26 cellular contexts compared by ENCODE assay signal in the genomic region with DNA sequence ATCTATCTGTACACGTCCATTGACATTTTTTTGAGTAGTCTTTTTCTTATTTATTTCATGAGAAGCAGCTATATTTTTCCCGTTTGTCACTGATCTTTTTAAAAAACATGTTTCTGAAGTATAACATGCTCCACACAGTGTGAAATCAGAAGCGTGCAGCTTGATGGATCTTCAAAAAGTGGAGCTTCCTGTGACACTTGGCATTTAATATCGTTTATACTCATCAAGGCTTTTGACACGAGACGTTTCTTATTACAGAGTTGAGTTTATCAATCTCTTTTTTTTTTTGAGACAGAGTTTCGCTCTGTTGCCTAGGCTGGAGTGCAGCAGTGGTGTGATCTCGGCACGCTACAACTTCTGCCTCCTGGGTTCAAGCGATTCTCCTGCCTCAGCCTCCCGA. TPM values are rescaled to one million over a fixed set of nuclear protein-coding genes. Genes with fewer than 3 reads are reported as not detected.
DNase-seq lines count a peak whose midpoint lies in the region; ATAC-seq and TF ChIP-seq lines count a peak whose summit lies in the region.
"Had no signal": no experiment of that assay in that cellular context is flagged by ENCODE, and none has a peak within 500 bp of the region (broad histone marks: within the 10 kb centered on the region; RNA-seq: fewer than 3 reads in every experiment).

No MANE protein-coding gene starts in this region.

- no TSS peak for BruUV-seq in OCI-LY7 (replicated peaks; lab: Mats Ljungman, UMichigan)

- H3K9me3 ChIP-seq in OCI-LY7 (ENCODE audit: low read length), result no peaks in the 10 kb centered on the region
- H3K9me3 ChIP-seq: right atrium auricular region, SJSA1, testis, vagina had no signal

- H3K27me3 Mint-ChIP-seq in natural killer cell treated with Interleukin-12 subunit alpha and Interleukin-12 subunit beta and Interleukin-15 and Interleukin-18, amount 100 ng/mL, for 72 hours, result peaks cover 0 to 2% of the 10 kb centered on the region in 2 donors
- no peaks in the 10 kb centered on the region for H3K27me3 Mint-ChIP-seq in natural killer cell (ENCODE audit: low read depth in 2 of 2)
- H3K27me3 Mint-ChIP-seq in T-helper 1 cell treated with Interleukin-12 subunit alpha and Interleukin-12 subunit beta and Interleukin-4 antibody, amounts not matched to agents 30 μg/mL and 1 μg/mL, for 36 hours (ENCODE audit: low read depth), result no peaks in the 10 kb centered on the region
- no peaks in the 10 kb centered on the region for H3K27me3 Mint-ChIP-seq in stimulated activated naive CD8-positive, alpha-beta T cell treated with anti-CD3 and anti-CD28 coated beads, Interleukin-15, Interleukin-2, amounts not matched to agents 100 ng/mL and 50 ng/mL, for 24 hours

- TF ChIP-seq CTCF in natural killer cell (IDR thresholded peaks at IDR 0.05) (no peak), GM13977 (IDR thresholded peaks at IDR 0.05; ENCODE audit: extremely low read depth, insufficient read depth, missing control alignments) (no peak), OCI-LY7 (conservative IDR thresholded peaks at IDR 0.05; ENCODE audit: low read length) (no peak)

- H3K27ac ChIP-seq in OCI-LY7 (ENCODE audit: low read depth, low read length, poor library complexity, severe bottlenecking), result no peak overlapping the region
- H3K27ac ChIP-seq: dorsolateral prefrontal cortex, hepatocyte, neural progenitor cell, parathyroid adenoma, right atrium auricular region, testis, vagina had no signal

- H3K4me3 Mint-ChIP-seq in natural killer cell treated with Interleukin-12 subunit alpha and Interleukin-12 subunit beta and Interleukin-15 and Interleukin-18, amount 100 ng/mL, for 72 hours, result peak overlapping the region; percentile 73
- H3K4me3 Mint-ChIP-seq in natural killer cell, result no peak overlapping the region
- H3K4me3 Mint-ChIP-seq in T-helper 1 cell treated with Interleukin-12 subunit alpha and Interleukin-12 subunit beta and Interleukin-4 antibody, amounts not matched to agents 30 μg/mL and 1 μg/mL, for 36 hours, result peak overlapping the region; percentile 44
- H3K4me3 Mint-ChIP-seq in stimulated activated naive CD8-positive, alpha-beta T cell treated with anti-CD3 and anti-CD28 coated beads, Interleukin-15, Interleukin-2, amounts not matched to agents 100 ng/mL and 50 ng/mL, for 24 hours, result peak overlapping the region; percentile 73
- H3K4me3 Mint-ChIP-seq: CD14-positive monocyte; neural progenitor cell; stimulated activated memory B cell treated with anti-CD40 and anti-IgM and Interleukin-4, amounts not matched to agents 10 μg/mL and 1 μg/mL and 100 μg/mL, for 72 hours had no signal

- H3K79me2 ChIP-seq in OCI-LY7 (ENCODE audit: insufficient read depth, low read depth, low read length), result no peaks in the 10 kb centered on the region
- H3K79me2 ChIP-seq: hepatocyte, parathyroid adenoma had no signal

- no peak for DNase-seq in natural killer cell treated with Interleukin-12 subunit alpha and Interleukin-12 subunit beta and Interleukin-15 and Interleukin-18, amount 100 ng/mL, for 72 hours (ENCODE audit: low spot score)
- no peak for DNase-seq in natural killer cell
- no peak for DNase-seq in activated naive CD4-positive, alpha-beta T cell treated with anti-CD3 and anti-CD28 coated beads, Interleukin-2, amount 50 U/mL, for 72 hours (ENCODE audit: low spot score in 2 of 2)
- no peak for DNase-seq in T1000 (lab: John Stamatoyannopoulos, UW)
- no peak for DNase-seq in GM13977 (ENCODE audit: low spot score)
- DNase-seq in OCI-LY7 (ENCODE audit: low spot score), result no peak
- DNase-seq: central memory CD4-positive, alpha-beta T cell; dorsolateral prefrontal cortex; EL; GOT3; Kasumi-1; NCI-H1436; NCI-H446 treated with DMSO at 0.1 percent for 48 hours; NCI-H82; testis had no signal

- no peaks in the 10 kb centered on the region for H3K9me2 ChIP-seq in OCI-LY7 (ENCODE audit: insufficient read depth, low read length)

- in situ Hi-C loops in GM13977 (cut with MboI; ENCODE audit: low pct_unique_long_range_greater_than_20kb, low sequenced_read_pairs, unreplicated experiment), result no loop called here

- H3K4me3 ChIP-seq in OCI-LY7 (ENCODE audit: low read depth, low read length, poor library complexity, severe bottlenecking), result no peak overlapping the region
- H3K4me3 ChIP-seq: dorsolateral prefrontal cortex, hepatocyte, neural progenitor cell, right atrium auricular region, SJSA1, smooth muscle cell, testis, vagina had no signal

- CTCF ChIA-PET in OCI-LY7 (lab: Charles Lee; ENCODE audit: unreplicated experiment), result no interaction called here

- peaks cover 2 to 5% of the 10 kb centered on the region in 2 donors for H3K4me1 Mint-ChIP-seq in natural killer cell treated with Interleukin-12 subunit alpha and Interleukin-12 subunit beta and Interleukin-15 and Interleukin-18, amount 100 ng/mL, for 72 hours (ENCODE audit: low read depth in 2 of 2)
- peaks cover 0 to 10% of the 10 kb centered on the region in 2 donors for H3K4me1 Mint-ChIP-seq in natural killer cell
- H3K4me1 Mint-ChIP-seq in T-helper 1 cell treated with Interleukin-12 subunit alpha and Interleukin-12 subunit beta and Interleukin-4 antibody, amounts not matched to agents 30 μg/mL and 1 μg/mL, for 36 hours (ENCODE audit: low read depth), result peaks cover 25% of the 10 kb centered on the region
- H3K4me1 Mint-ChIP-seq in stimulated activated naive CD8-positive, alpha-beta T cell treated with anti-CD3 and anti-CD28 coated beads, Interleukin-15, Interleukin-2, amounts not matched to agents 100 ng/mL and 50 ng/mL, for 24 hours (ENCODE audit: low read depth), result peaks cover 77% of the 10 kb centered on the region
- H3K4me1 Mint-ChIP-seq: neural progenitor cell; stimulated activated memory B cell treated with anti-CD40 and anti-IgM and Interleukin-4, amounts not matched to agents 10 μg/mL and 1 μg/mL and 100 μg/mL, for 72 hours had no signal

- H3K36me3 Mint-ChIP-seq in natural killer cell treated with Interleukin-12 subunit alpha and Interleukin-12 subunit beta and Interleukin-15 and Interleukin-18, amount 100 ng/mL, for 72 hours, result no peaks in the 10 kb centered on the region
- no peaks in the 10 kb centered on the region for H3K36me3 Mint-ChIP-seq in natural killer cell
- no peaks in the 10 kb centered on the region for H3K36me3 Mint-ChIP-seq in T-helper 1 cell treated with Interleukin-12 subunit alpha and Interleukin-12 subunit beta and Interleukin-4 antibody, amounts not matched to agents 30 μg/mL and 1 μg/mL, for 36 hours (ENCODE audit: low read depth)
- H3K36me3 Mint-ChIP-seq in activated naive CD4-positive, alpha-beta T cell treated with anti-CD3 and anti-CD28 coated beads, Interleukin-2, amount 50 U/mL, for 72 hours, result no peaks in the 10 kb centered on the region
- no peaks in the 10 kb centered on the region for H3K36me3 Mint-ChIP-seq in stimulated activated naive CD8-positive, alpha-beta T cell treated with anti-CD3 and anti-CD28 coated beads, Interleukin-15, Interleukin-2, amounts not matched to agents 100 ng/mL and 50 ng/mL, for 24 hours (ENCODE audit: low read depth)
- H3K36me3 Mint-ChIP-seq: CD14-positive monocyte; neural progenitor cell; stimulated activated memory B cell treated with anti-CD40 and anti-IgM and Interleukin-4, amounts not matched to agents 10 μg/mL and 1 μg/mL and 100 μg/mL, for 72 hours had no signal

- H4K20me1 ChIP-seq in OCI-LY7 (ENCODE audit: insufficient read depth, low read length), result no peaks in the 10 kb centered on the region

- POLR2A ChIA-PET in OCI-LY7 (lab: Charles Lee), result no interaction called here

- no peaks in the 10 kb centered on the region for H3K9me3 Mint-ChIP-seq in natural killer cell treated with Interleukin-12 subunit alpha and Interleukin-12 subunit beta and Interleukin-15 and Interleukin-18, amount 100 ng/mL, for 72 hours
- no peaks in the 10 kb centered on the region for H3K9me3 Mint-ChIP-seq in natural killer cell
- H3K9me3 Mint-ChIP-seq in T-helper 1 cell treated with Interleukin-12 subunit alpha and Interleukin-12 subunit beta and Interleukin-4 antibody, amounts not matched to agents 30 μg/mL and 1 μg/mL, for 36 hours, result no peaks in the 10 kb centered on the region
- no peaks in the 10 kb centered on the region for H3K9me3 Mint-ChIP-seq in activated naive CD4-positive, alpha-beta T cell treated with anti-CD3 and anti-CD28 coated beads, Interleukin-2, amount 50 U/mL, for 72 hours
- no peaks in the 10 kb centered on the region for H3K9me3 Mint-ChIP-seq in stimulated activated naive CD8-positive, alpha-beta T cell treated with anti-CD3 and anti-CD28 coated beads, Interleukin-15, Interleukin-2, amounts not matched to agents 100 ng/mL and 50 ng/mL, for 24 hours
- H3K9me3 Mint-ChIP-seq: CD14-positive monocyte; neural progenitor cell; stimulated activated memory B cell treated with anti-CD40 and anti-IgM and Interleukin-4, amounts not matched to agents 10 μg/mL and 1 μg/mL and 100 μg/mL, for 72 hours had no signal

- peak in 1 of 2 donors; percentile 34 for ATAC-seq in natural killer cell treated with Interleukin-12 subunit alpha and Interleukin-12 subunit beta and Interleukin-15 and Interleukin-18, amount 100 ng/mL, for 72 hours
- no peak for ATAC-seq in natural killer cell
- peak; percentile 63 to 72 for ATAC-seq in activated naive CD4-positive, alpha-beta T cell treated with anti-CD3 and anti-CD28 coated beads, Interleukin-2, amount 50 U/mL, for 72 hours
- ATAC-seq: stimulated activated memory B cell treated with anti-CD40 and anti-IgM and Interleukin-4, amounts not matched to agents 10 μg/mL and 1 μg/mL and 100 μg/mL, for 72 hours had no signal

- H3K4me2 ChIP-seq in OCI-LY7 (ENCODE audit: low read length), result no peak overlapping the region
- H3K4me2 ChIP-seq: hepatocyte, neural progenitor cell, smooth muscle cell had no signal

- intact Hi-C loops in natural killer cell (cut with micrococcal nuclease) (no loop called here), OCI-LY7 (cut with micrococcal nuclease; ENCODE audit: unreplicated experiment) (no loop called here)

- peak overlapping the region; percentile 72 to 80 for H3K27ac Mint-ChIP-seq in natural killer cell treated with Interleukin-12 subunit alpha and Interleukin-12 subunit beta and Interleukin-15 and Interleukin-18, amount 100 ng/mL, for 72 hours
- no peak overlapping the region for H3K27ac Mint-ChIP-seq in natural killer cell
- H3K27ac Mint-ChIP-seq in T-helper 1 cell treated with Interleukin-12 subunit alpha and Interleukin-12 subunit beta and Interleukin-4 antibody, amounts not matched to agents 30 μg/mL and 1 μg/mL, for 36 hours, result peak overlapping the region; percentile 62
- H3K27ac Mint-ChIP-seq in activated naive CD4-positive, alpha-beta T cell treated with anti-CD3 and anti-CD28 coated beads, Interleukin-2, amount 50 U/mL, for 72 hours, result peak overlapping the region; percentile 98
- peak overlapping the region; percentile 79 for H3K27ac Mint-ChIP-seq in stimulated activated naive CD8-positive, alpha-beta T cell treated with anti-CD3 and anti-CD28 coated beads, Interleukin-15, Interleukin-2, amounts not matched to agents 100 ng/mL and 50 ng/mL, for 24 hours
- H3K27ac Mint-ChIP-seq: CD14-positive monocyte; neural progenitor cell; stimulated activated memory B cell treated with anti-CD40 and anti-IgM and Interleukin-4, amounts not matched to agents 10 μg/mL and 1 μg/mL and 100 μg/mL, for 72 hours had no signal

- H3K4me1 ChIP-seq in OCI-LY7 (ENCODE audit: insufficient read depth, low read length, poor library complexity, severe bottlenecking), result no peaks in the 10 kb centered on the region
- H3K4me1 ChIP-seq: neural progenitor cell, parathyroid adenoma, right atrium auricular region, testis, vagina had no signal

- no peak overlapping the region for H2AFZ ChIP-seq in OCI-LY7 (ENCODE audit: low read length)
- H2AFZ ChIP-seq: hepatocyte, neural progenitor cell, parathyroid adenoma had no signal

- no peaks in the 10 kb centered on the region for H3K36me3 ChIP-seq in OCI-LY7 (ENCODE audit: insufficient read depth, low read length)
- H3K36me3 ChIP-seq: neural progenitor cell, right atrium auricular region, SJSA1, vagina had no signal

RNA-seq across cellular contexts. Expression of a gene that starts 36.6 kb away (rescaled TPM):
- 100 to 1,000 TPM in 1 of 2 donors, 10 to 100 TPM in 1; 56.3 to 108 TPM for total RNA-seq in natural killer cell treated with Interleukin-12 subunit alpha and Interleukin-12 subunit beta and Interleukin-15 and Interleukin-18, amount 100 ng/mL, for 72 hours
- total RNA-seq in natural killer cell (100 to 1,000 TPM; 130 to 148 (median 147) TPM), OCI-LY7 (2022) (19.8 and 20.0 TPM in 2 replicates)
- total RNA-seq in activated naive CD4-positive, alpha-beta T cell treated with anti-CD3 and anti-CD28 coated beads, Interleukin-2, amount 50 U/mL, for 72 hours, result 100 to 1,000 TPM; 171 to 440 TPM
- total RNA-seq in OCI-LY7 (2014; rRNA removed; shearing (Covaris generic)), result 17.5 and 17.7 TPM in 2 replicates

RNA-seq across cellular contexts. Expression of a gene that starts 46.9 kb away (rescaled TPM):
- total RNA-seq in natural killer cell treated with Interleukin-12 subunit alpha and Interleukin-12 subunit beta and Interleukin-15 and Interleukin-18, amount 100 ng/mL, for 72 hours, result 10 to 100 TPM; 30.1 to 41.3 TPM
- total RNA-seq in natural killer cell (10 to 100 TPM; 36.0 to 44.3 (median 36.9) TPM), OCI-LY7 (2022) (20.4 and 21.5 TPM in 2 replicates)
- total RNA-seq in activated naive CD4-positive, alpha-beta T cell treated with anti-CD3 and anti-CD28 coated beads, Interleukin-2, amount 50 U/mL, for 72 hours, result 10 to 100 TPM; 16.3 to 19.9 TPM
- total RNA-seq in OCI-LY7 (2014; rRNA removed; shearing (Covaris generic)), result 12.4 and 20.1 TPM in 2 replicates

Comparison
In these comparisons a context has a peak if more than half of its experiments do, and no peak if none do; other contexts are left out.
1. H3K27ac Mint-ChIP-seq: peak in natural killer cell treated with Interleukin-12 subunit alpha and Interleukin-12 subunit beta and Interleukin-15 and Interleukin-18, amount 100 ng/mL, for 72 hours (2 of 2), T-helper 1 cell treated with Interleukin-12 subunit alpha and Interleukin-12 subunit beta and Interleukin-4 antibody, amounts not matched to agents 30 μg/mL and 1 μg/mL, for 36 hours (single experiment), activated naive CD4-positive, alpha-beta T cell treated with anti-CD3 and anti-CD28 coated beads, Interleukin-2, amount 50 U/mL, for 72 hours (2 of 2) and stimulated activated naive CD8-positive, alpha-beta T cell treated with anti-CD3 and anti-CD28 coated beads, Interleukin-15, Interleukin-2, amounts not matched to agents 100 ng/mL and 50 ng/mL, for 24 hours (single experiment); none in natural killer cell (0 of 2).
2. ATAC-seq: peak in activated naive CD4-positive, alpha-beta T cell treated with anti-CD3 and anti-CD28 coated beads, Interleukin-2, amount 50 U/mL, for 72 hours (2 of 2); none in natural killer cell (0 of 3).